In genomic region chr3:59023612-59024011, GRCh38 we compare ENCODE assay signal across 26 cellular contexts. TPM values are rescaled to one million over a fixed set of nuclear protein-coding genes. Genes with fewer than 3 reads are reported as not detected.
"Had no signal": no experiment of that assay in that cellular context is flagged by ENCODE, and none has a peak within 500 bp of the region (broad histone marks: within the 10 kb centered on the region; RNA-seq: fewer than 3 reads in every experiment).

No MANE protein-coding gene starts in this region.

- H2AFZ ChIP-seq: hepatocyte had no signal

- H3K79me2 ChIP-seq: hepatocyte had no signal

- H3K4me3 ChIP-seq: coronary artery, dorsolateral prefrontal cortex, esophagus muscularis mucosa, gastroesophageal sphincter, heart left ventricle, hepatocyte, lower lobe of right lung, mucosa of descending colon had no signal

- H3K4me1 ChIP-seq: esophagus muscularis mucosa, gastroesophageal sphincter, heart left ventricle, lower lobe of right lung had no signal

- H3K27me3 ChIP-seq: esophagus muscularis mucosa, foreskin keratinocyte, gastroesophageal sphincter, heart left ventricle, hepatocyte had no signal

- H3K9me3 ChIP-seq: esophagus muscularis mucosa, gastroesophageal sphincter, lower lobe of right lung, mucosa of descending colon had no signal

- DNase-seq: dermis blood vessel endothelial cell; dorsolateral prefrontal cortex; effector CD4-positive, alpha-beta T cell; effector memory CD4-positive, alpha-beta T cell; foreskin keratinocyte; heart left ventricle; hypothalamus; immature natural killer cell; islet precursor cell; kidney; kidney glomerular epithelial cell; left colon; left ventricle myocardium superior; lower lobe of right lung; mesenchymal stem cell; mucosa of descending colon; naive B cell had no signal

- H3K4me2 ChIP-seq: hepatocyte had no signal

- H3K36me3 ChIP-seq: esophagus muscularis mucosa, gastroesophageal sphincter, heart left ventricle, lower lobe of right lung had no signal

- FAIRE-seq: colon, endothelial cell of umbilical vein, frontal cortex, kidney had no signal

- H3K27ac ChIP-seq: coronary artery, dorsolateral prefrontal cortex, esophagus muscularis mucosa, foreskin keratinocyte, gastroesophageal sphincter, heart left ventricle, hepatocyte, lower lobe of right lung had no signal

- ATAC-seq: foreskin keratinocyte, gastroesophageal sphincter, heart left ventricle, left colon, left lobe of liver, left ventricle myocardium superior, lower lobe of right lung, mucosa of descending colon had no signal

RNA-seq across cellular contexts. Expression of gene CFAP20DC, which starts 26.2 kb away (rescaled TPM):
- total RNA-seq: mesenteric fat pad had no signal
- polyA plus RNA-seq: immature natural killer cell had no signal
